ENCODE assay signal across 15 cellular contexts in genomic region chr17:728911-729310, GRCh38. TPM values are rescaled to one million over a fixed set of nuclear protein-coding genes. Genes with fewer than 3 reads are reported as not detected.
DNase-seq lines count a peak whose midpoint lies in the region; ATAC-seq and TF ChIP-seq lines count a peak whose summit lies in the region.
"Had no signal": no experiment of that assay in that cellular context is flagged by ENCODE, and none has a peak within 500 bp of the region (broad histone marks: within the 10 kb centered on the region; RNA-seq: fewer than 3 reads in every experiment).

No MANE protein-coding gene starts in this region.

- no peak overlapping the region for H3K27ac Mint-ChIP-seq in activated CD8-positive, alpha-beta T cell treated with anti-CD3 and anti-CD28 coated beads for 36 hours
- H3K27ac Mint-ChIP-seq in activated CD8-positive, alpha-beta T cell treated with anti-CD3 and anti-CD28 coated beads, Interleukin-2, amount 10 ng/mL, durations not matched to agents 7 days and 5 days, result no peak overlapping the region
- no peak overlapping the region for H3K27ac Mint-ChIP-seq in activated naive CD4-positive, alpha-beta T cell treated with anti-CD3 and anti-CD28 coated beads, Interleukin-2, amount 50 U/mL, for 72 hours

- intact Hi-C loops in activated CD8-positive, alpha-beta T cell treated with anti-CD3 and anti-CD28 coated beads for 36 hours (cut with micrococcal nuclease), result no loop called here

- no peak for ATAC-seq in activated CD8-positive, alpha-beta T cell treated with anti-CD3 and anti-CD28 coated beads for 36 hours
- ATAC-seq in activated CD8-positive, alpha-beta T cell treated with anti-CD3 and anti-CD28 coated beads, Interleukin-2, amount 10 ng/mL, durations not matched to agents 7 days and 5 days, result no peak
- no peak for ATAC-seq in activated naive CD4-positive, alpha-beta T cell treated with anti-CD3 and anti-CD28 coated beads, Interleukin-2, amount 50 U/mL, for 72 hours
- no peak for ATAC-seq in GM21390 (IDR thresholded peaks at IDR 0.05; ENCODE audit: unreplicated experiment)
- ATAC-seq: Right ventricle myocardium inferior had no signal

- peaks cover 2% of the 10 kb centered on the region for H3K27me3 Mint-ChIP-seq in activated CD8-positive, alpha-beta T cell treated with anti-CD3 and anti-CD28 coated beads for 36 hours
- H3K27me3 Mint-ChIP-seq in activated CD8-positive, alpha-beta T cell treated with anti-CD3 and anti-CD28 coated beads, Interleukin-2, amount 10 ng/mL, durations not matched to agents 7 days and 5 days (ENCODE audit: low read depth), result no peaks in the 10 kb centered on the region

- H3K4me3 Mint-ChIP-seq in activated CD8-positive, alpha-beta T cell treated with anti-CD3 and anti-CD28 coated beads for 36 hours, result no peak overlapping the region
- H3K4me3 Mint-ChIP-seq in activated CD8-positive, alpha-beta T cell treated with anti-CD3 and anti-CD28 coated beads, Interleukin-2, amount 10 ng/mL, durations not matched to agents 7 days and 5 days, result no peak overlapping the region

- peaks cover 16% of the 10 kb centered on the region for H3K4me1 Mint-ChIP-seq in activated CD8-positive, alpha-beta T cell treated with anti-CD3 and anti-CD28 coated beads for 36 hours (ENCODE audit: low read depth)
- H3K4me1 Mint-ChIP-seq in activated CD8-positive, alpha-beta T cell treated with anti-CD3 and anti-CD28 coated beads, Interleukin-2, amount 10 ng/mL, durations not matched to agents 7 days and 5 days (ENCODE audit: low read depth), result peaks cover 16% of the 10 kb centered on the region

- H3K36me3 Mint-ChIP-seq in activated CD8-positive, alpha-beta T cell treated with anti-CD3 and anti-CD28 coated beads for 36 hours (ENCODE audit: low read depth), result peaks cover 10% of the 10 kb centered on the region
- H3K36me3 Mint-ChIP-seq in activated CD8-positive, alpha-beta T cell treated with anti-CD3 and anti-CD28 coated beads, Interleukin-2, amount 10 ng/mL, durations not matched to agents 7 days and 5 days (ENCODE audit: low read depth), result peaks cover 9% of the 10 kb centered on the region
- H3K36me3 Mint-ChIP-seq in activated naive CD4-positive, alpha-beta T cell treated with anti-CD3 and anti-CD28 coated beads, Interleukin-2, amount 50 U/mL, for 72 hours, result peaks cover 0 to 10% of the 10 kb centered on the region in 2 donors

- H3K9me3 Mint-ChIP-seq in activated CD8-positive, alpha-beta T cell treated with anti-CD3 and anti-CD28 coated beads for 36 hours, result no peaks in the 10 kb centered on the region
- H3K9me3 Mint-ChIP-seq in activated CD8-positive, alpha-beta T cell treated with anti-CD3 and anti-CD28 coated beads, Interleukin-2, amount 10 ng/mL, durations not matched to agents 7 days and 5 days (ENCODE audit: insufficient read depth), result no peaks in the 10 kb centered on the region
- H3K9me3 Mint-ChIP-seq in activated naive CD4-positive, alpha-beta T cell treated with anti-CD3 and anti-CD28 coated beads, Interleukin-2, amount 50 U/mL, for 72 hours, result no peaks in the 10 kb centered on the region

- H3K4me3 ChIP-seq in epithelial cell of esophagus (ENCODE audit: low read length), result peak overlapping the region; percentile 20

- CTCF ChIA-PET in activated CD8-positive, alpha-beta T cell treated with anti-CD3 and anti-CD28 coated beads for 36 hours (lab: Charles Lee), result no interaction called here
- CTCF ChIA-PET in activated CD8-positive, alpha-beta T cell treated with anti-CD3 and anti-CD28 coated beads, Interleukin-2, amount 10 ng/mL, durations not matched to agents 7 days and 5 days (lab: Charles Lee), result interaction anchor here (1.3 to 2.3 kb wide), 2 partner anchors 13 to 23 kb away, joined by 3 to 7 read pairs; partner anchors contain the start of gene GEMIN4

- TF ChIP-seq CTCF in activated CD8-positive, alpha-beta T cell treated with anti-CD3 and anti-CD28 coated beads for 36 hours (IDR thresholded peaks at IDR 0.05), result no peak
- no peak for TF ChIP-seq CTCF in epithelial cell of esophagus (IDR thresholded peaks at IDR 0.05; ENCODE audit: insufficient read depth, low read depth, low read length, missing control alignments)

- peak; percentile 44 for DNase-seq in activated CD8-positive, alpha-beta T cell treated with anti-CD3 and anti-CD28 coated beads for 36 hours
- DNase-seq in activated CD8-positive, alpha-beta T cell treated with anti-CD3 and anti-CD28 coated beads, Interleukin-2, amount 10 ng/mL, durations not matched to agents 7 days and 5 days, result no peak
- peak; percentile 99 for DNase-seq in epithelial cell of esophagus (ENCODE audit: low read depth)
- DNase-seq in kidney tubule cell (ENCODE audit: low spot score), result peak; percentile 68
- DNase-seq in ureter (ENCODE audit: low spot score), result peak; percentile 81
- no peak for DNase-seq in activated naive CD4-positive, alpha-beta T cell treated with anti-CD3 and anti-CD28 coated beads, Interleukin-2, amount 50 U/mL, for 72 hours (ENCODE audit: low spot score in 2 of 2)
- no peak for DNase-seq in activated gamma-delta T cell treated with Interleukin-2 at 50 U/mL for 16 hours
- DNase-seq: AML-193, Caco-2, DMS79 treated with DMSO at 0.1 percent for 48 hours, KBM-7, NCI-H1092, NCI-H69 had no signal

- POLR2A ChIA-PET in activated CD8-positive, alpha-beta T cell treated with anti-CD3 and anti-CD28 coated beads for 36 hours (lab: Charles Lee), result interaction anchor here (0.8 kb wide), 1 partner anchor 17 kb away, joined by 3 read pairs; no protein-coding TSS in a partner anchor
- POLR2A ChIA-PET in activated CD8-positive, alpha-beta T cell treated with anti-CD3 and anti-CD28 coated beads, Interleukin-2, amount 10 ng/mL, durations not matched to agents 7 days and 5 days (lab: Charles Lee), result interaction anchor here (0.7 kb wide), 1 partner anchor 24 kb away, joined by 3 read pairs; no protein-coding TSS in a partner anchor

RNA-seq across cellular contexts. Expression of gene TLCD3A, which starts 3.5 kb away (rescaled TPM):
- total RNA-seq in activated CD8-positive, alpha-beta T cell treated with anti-CD3 and anti-CD28 coated beads for 36 hours, result 10 to 100 TPM; 30.9 to 34.4 TPM
- total RNA-seq in activated CD8-positive, alpha-beta T cell treated with anti-CD3 and anti-CD28 coated beads, Interleukin-2, amount 10 ng/mL, durations not matched to agents 7 days and 5 days, result 10 to 100 TPM; 17.0 to 17.9 TPM
- total RNA-seq in ureter, result 38.3 TPM
- total RNA-seq in activated naive CD4-positive, alpha-beta T cell treated with anti-CD3 and anti-CD28 coated beads, Interleukin-2, amount 50 U/mL, for 72 hours, result 10 to 100 TPM in 1 of 2 donors, 1 to 10 TPM in 1; 1.5 to 20.4 TPM

RNA-seq across cellular contexts. Expression of gene VPS53, which starts 14.3 kb away (rescaled TPM):
- total RNA-seq in activated CD8-positive, alpha-beta T cell treated with anti-CD3 and anti-CD28 coated beads for 36 hours, result 10 to 100 TPM; 55.7 to 61.6 TPM
- 10 to 100 TPM; 71.4 to 76.0 TPM for total RNA-seq in activated CD8-positive, alpha-beta T cell treated with anti-CD3 and anti-CD28 coated beads, Interleukin-2, amount 10 ng/mL, durations not matched to agents 7 days and 5 days
- total RNA-seq in ureter, result 126 TPM
- 10 to 100 TPM; 39.1 to 56.7 TPM for total RNA-seq in activated naive CD4-positive, alpha-beta T cell treated with anti-CD3 and anti-CD28 coated beads, Interleukin-2, amount 50 U/mL, for 72 hours

RNA-seq across cellular contexts. Expression of gene GEMIN4, which starts 23.2 kb away (rescaled TPM):
- 10 to 100 TPM; 52.8 to 55.8 TPM for total RNA-seq in activated CD8-positive, alpha-beta T cell treated with anti-CD3 and anti-CD28 coated beads for 36 hours
- 10 to 100 TPM; 41.4 to 45.8 TPM for total RNA-seq in activated CD8-positive, alpha-beta T cell treated with anti-CD3 and anti-CD28 coated beads, Interleukin-2, amount 10 ng/mL, durations not matched to agents 7 days and 5 days
- 26.7 TPM for total RNA-seq in ureter
- 10 to 100 TPM; 25.1 to 48.7 TPM for total RNA-seq in activated naive CD4-positive, alpha-beta T cell treated with anti-CD3 and anti-CD28 coated beads, Interleukin-2, amount 50 U/mL, for 72 hours

RNA-seq across cellular contexts. Expression of gene GLOD4, which starts 53.2 kb away (rescaled TPM):
- 10 to 100 TPM; 47.3 to 55.2 TPM for total RNA-seq in activated CD8-positive, alpha-beta T cell treated with anti-CD3 and anti-CD28 coated beads for 36 hours
- 10 to 100 TPM; 57.5 to 59.1 TPM for total RNA-seq in activated CD8-positive, alpha-beta T cell treated with anti-CD3 and anti-CD28 coated beads, Interleukin-2, amount 10 ng/mL, durations not matched to agents 7 days and 5 days
- 72.4 TPM for total RNA-seq in ureter
- 10 to 100 TPM; 49.4 to 63.3 TPM for total RNA-seq in activated naive CD4-positive, alpha-beta T cell treated with anti-CD3 and anti-CD28 coated beads, Interleukin-2, amount 50 U/mL, for 72 hours

RNA-seq across cellular contexts. Expression of gene MRM3, which starts 53.2 kb away (rescaled TPM):
- 10 to 100 TPM; 35.5 to 36.2 TPM for total RNA-seq in activated CD8-positive, alpha-beta T cell treated with anti-CD3 and anti-CD28 coated beads for 36 hours
- total RNA-seq in activated CD8-positive, alpha-beta T cell treated with anti-CD3 and anti-CD28 coated beads, Interleukin-2, amount 10 ng/mL, durations not matched to agents 7 days and 5 days, result 10 to 100 TPM; 19.4 to 19.6 TPM
- total RNA-seq in ureter, result 10.7 TPM
- total RNA-seq in activated naive CD4-positive, alpha-beta T cell treated with anti-CD3 and anti-CD28 coated beads, Interleukin-2, amount 50 U/mL, for 72 hours, result 10 to 100 TPM; 23.2 to 28.5 TPM

Comparison
In these comparisons a context has a peak if more than half of its experiments do, and no peak if none do; other contexts are left out.
1. DNase-seq: peak in activated CD8-positive, alpha-beta T cell treated with anti-CD3 and anti-CD28 coated beads for 36 hours (single experiment), epithelial cell of esophagus (single experiment), kidney tubule cell (single experiment) and ureter (single experiment); none in activated CD8-positive, alpha-beta T cell treated with anti-CD3 and anti-CD28 coated beads, Interleukin-2, amount 10 ng/mL, durations not matched to agents 7 days and 5 days (single experiment), activated naive CD4-positive, alpha-beta T cell treated with anti-CD3 and anti-CD28 coated beads, Interleukin-2, amount 50 U/mL, for 72 hours (0 of 2) and activated gamma-delta T cell treated with Interleukin-2 at 50 U/mL for 16 hours (single experiment).